ENCODE assay signal across 10 cellular contexts in the genomic region with DNA sequence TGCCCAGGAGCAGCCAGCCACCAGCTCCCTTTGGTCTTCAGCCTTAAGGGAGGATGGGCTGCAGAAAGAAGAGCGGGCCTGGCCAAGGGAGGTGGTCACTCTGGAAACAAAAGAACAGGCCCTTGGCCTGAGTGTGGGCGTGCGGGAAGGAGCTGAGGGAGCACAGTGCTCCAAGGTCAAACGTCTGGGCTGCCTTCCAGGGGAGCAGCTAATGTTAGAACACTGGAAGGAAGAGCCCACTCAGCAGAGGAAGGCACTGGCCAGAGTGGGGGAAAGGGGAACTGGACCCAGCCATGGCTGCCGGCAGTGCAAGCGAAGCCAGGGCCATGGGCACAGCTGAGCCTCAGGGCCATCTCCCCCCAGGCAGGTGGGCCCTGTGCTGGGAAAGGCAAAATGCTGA. TPM values are rescaled to one million over a fixed set of nuclear protein-coding genes. Genes with fewer than 3 reads are reported as not detected.
DNase-seq lines count a peak whose midpoint lies in the region; TF ChIP-seq lines count a peak whose summit lies in the region.
"Had no signal": no experiment of that assay in that cellular context is flagged by ENCODE, and none has a peak within 500 bp of the region (broad histone marks: within the 10 kb centered on the region; RNA-seq: fewer than 3 reads in every experiment).

No MANE protein-coding gene starts in this region.

- no peaks in the 10 kb centered on the region for H3K27me3 ChIP-seq in effector memory CD4-positive, alpha-beta T cell (replicated peaks; ENCODE audit: control insufficient read depth, insufficient read depth, low read length, poor library complexity, severe bottlenecking)
- no peaks in the 10 kb centered on the region for H3K27me3 ChIP-seq in thymus (ENCODE audit: control insufficient read depth, insufficient read depth)

- H3K36me3 ChIP-seq in effector memory CD4-positive, alpha-beta T cell (ENCODE audit: control insufficient read depth, insufficient read depth, low read length) = peaks cover 11% of the 10 kb centered on the region
- peaks cover 79% of the 10 kb centered on the region for H3K36me3 ChIP-seq in thymus (ENCODE audit: control insufficient read depth, insufficient read depth)

- no peaks in the 10 kb centered on the region for H3K27me3 Mint-ChIP-seq in T-helper 2 cell treated with Interferon-gamma antibody and Interleukin-4, amounts not matched to agents 5 μg/mL and 100 μg/mL, for 36 hours (ENCODE audit: low read depth)
- H3K27me3 Mint-ChIP-seq in mesothelial cell of epicardium (ENCODE audit: low read depth) = no peaks in the 10 kb centered on the region

- H3K4me3 Mint-ChIP-seq in T-helper 2 cell treated with Interferon-gamma antibody and Interleukin-4, amounts not matched to agents 5 μg/mL and 100 μg/mL, for 36 hours = peak overlapping the region; percentile 36
- no peak overlapping the region for H3K4me3 Mint-ChIP-seq in mesothelial cell of epicardium

- H3K36me3 Mint-ChIP-seq in T-helper 2 cell treated with Interferon-gamma antibody and Interleukin-4, amounts not matched to agents 5 μg/mL and 100 μg/mL, for 36 hours (ENCODE audit: low read depth) = peaks cover 52% of the 10 kb centered on the region
- H3K36me3 Mint-ChIP-seq in mesothelial cell of epicardium = peaks cover 7% of the 10 kb centered on the region

- H3K9me3 ChIP-seq in effector memory CD4-positive, alpha-beta T cell (ENCODE audit: control insufficient read depth, low read length) = no peaks in the 10 kb centered on the region
- no peaks in the 10 kb centered on the region for H3K9me3 ChIP-seq in thymus (ENCODE audit: control insufficient read depth)
- H3K9me3 ChIP-seq: A549 had no signal

- H3K27ac ChIP-seq in effector memory CD4-positive, alpha-beta T cell (ENCODE audit: insufficient read depth, low read length, poor library complexity, severe bottlenecking) = peak overlapping the region; percentile 72
- peak overlapping the region; percentile 90 for H3K27ac ChIP-seq in thymus (ENCODE audit: low read depth)
- H3K27ac ChIP-seq: A549 had no signal

- H3K4me3 ChIP-seq in effector memory CD4-positive, alpha-beta T cell (ENCODE audit: insufficient read depth, low read depth, low read length, poor library complexity, severe bottlenecking) = no peak overlapping the region
- H3K4me3 ChIP-seq in thymus (ENCODE audit: low read length) = no peak overlapping the region
- H3K4me3 ChIP-seq: A549 had no signal

- no peaks in the 10 kb centered on the region for H3K9me3 Mint-ChIP-seq in T-helper 2 cell treated with Interferon-gamma antibody and Interleukin-4, amounts not matched to agents 5 μg/mL and 100 μg/mL, for 36 hours
- H3K9me3 Mint-ChIP-seq in mesothelial cell of epicardium = no peaks in the 10 kb centered on the region

- no peak for DNase-seq in T-helper 2 cell treated with Interferon-gamma antibody and Interleukin-4, amounts not matched to agents 5 μg/mL and 100 μg/mL, for 36 hours (ENCODE audit: low spot score)
- DNase-seq in T-helper 2 cell (no peak), mesothelial cell of epicardium (ENCODE audit: low spot score in 2 of 2, unreplicated experiment in 2 of 2) (no peak), activated gamma-delta T cell (lab: John Stamatoyannopoulos, UW) (no peak), NCI-H146 treated with DMSO at 0.1 percent for 48 hours (lab: John Stamatoyannopoulos, UW; ENCODE audit: unreplicated experiment) (no peak), GM03348 (ENCODE audit: low spot score) (no peak)
- no peak for DNase-seq in effector memory CD4-positive, alpha-beta T cell
- DNase-seq: activated effector memory CD4-positive, alpha-beta T cell treated with Interleukin-2 at 50 U/mL for 16 hours had no signal

- peaks cover 70% of the 10 kb centered on the region for H3K4me1 Mint-ChIP-seq in T-helper 2 cell treated with Interferon-gamma antibody and Interleukin-4, amounts not matched to agents 5 μg/mL and 100 μg/mL, for 36 hours (ENCODE audit: low read depth)
- H3K4me1 Mint-ChIP-seq in mesothelial cell of epicardium = peaks cover 36% of the 10 kb centered on the region

- peak overlapping the region; percentile 96 for H3K27ac Mint-ChIP-seq in T-helper 2 cell treated with Interferon-gamma antibody and Interleukin-4, amounts not matched to agents 5 μg/mL and 100 μg/mL, for 36 hours
- peak overlapping the region; percentile 87 for H3K27ac Mint-ChIP-seq in mesothelial cell of epicardium

- WGBS in thymus = 90% methylated on average over 6 of the region's 6 CpGs

- H3K4me1 ChIP-seq in effector memory CD4-positive, alpha-beta T cell (ENCODE audit: control insufficient read depth, insufficient read depth, low read length, poor library complexity, severe bottlenecking) = peaks cover 99% of the 10 kb centered on the region
- H3K4me1 ChIP-seq in thymus (ENCODE audit: control insufficient read depth, insufficient read depth, low read length) = peaks cover 82% of the 10 kb centered on the region
- H3K4me1 ChIP-seq: A549 had no signal

- TF ChIP-seq CTCF in mesothelial cell of epicardium (IDR thresholded peaks at IDR 0.05; ENCODE audit: unreplicated experiment) = no peak

RNA-seq across cellular contexts. Expression of a gene that starts 42.7 kb away (rescaled TPM):
- 40.7 to 43.0 TPM (median 42.0 TPM) in 3 replicates for total RNA-seq in mesothelial cell of epicardium
- polyA plus RNA-seq in thymus = 46.2 TPM
